ENCODE assay signal across 13 cellular contexts in genomic region chr2:119432882-119433522, GRCh38. TPM values are rescaled to one million over a fixed set of nuclear protein-coding genes. Genes with fewer than 3 reads are reported as not detected.
DNase-seq lines count a peak whose midpoint lies in the region; ATAC-seq and TF ChIP-seq lines count a peak whose summit lies in the region.
"Had no signal": no experiment of that assay in that cellular context is flagged by ENCODE, and none has a peak within 500 bp of the region (broad histone marks: within the 10 kb centered on the region; RNA-seq: fewer than 3 reads in every experiment).

No MANE protein-coding gene starts in this region.

- peaks cover 73% of the 10 kb centered on the region for H3K4me1 ChIP-seq in lower lobe of right lung

- intact Hi-C loops in dendritic cell treated with granulocyte-macrophage colony-stimulating factor and Interleukin-4, amounts not matched to agents 40 ng/mL and 50 ng/mL, for 4 days (cut with micrococcal nuclease): no loop called here
- intact Hi-C loops in lower lobe of right lung (cut with DNase I): no loop called here

- peak overlapping the region; percentile 84 for H3K27ac Mint-ChIP-seq in dendritic cell treated with granulocyte-macrophage colony-stimulating factor and Interleukin-4, amounts not matched to agents 40 ng/mL and 50 ng/mL, for 4 days
- H3K27ac Mint-ChIP-seq in stimulated activated memory B cell treated with anti-CD40 and anti-IgM and Interleukin-4, amounts not matched to agents 10 μg/mL and 1 μg/mL and 100 μg/mL, for 72 hours: no peak overlapping the region
- H3K27ac Mint-ChIP-seq: CD14-positive monocyte had no signal

- H3K4me3 Mint-ChIP-seq in dendritic cell treated with granulocyte-macrophage colony-stimulating factor and Interleukin-4, amounts not matched to agents 40 ng/mL and 50 ng/mL, for 4 days: peak overlapping the region; percentile 82
- peak overlapping the region; percentile 24 for H3K4me3 Mint-ChIP-seq in stimulated activated memory B cell treated with anti-CD40 and anti-IgM and Interleukin-4, amounts not matched to agents 10 μg/mL and 1 μg/mL and 100 μg/mL, for 72 hours

- ATAC-seq in lower lobe of right lung: no peak
- ATAC-seq in stimulated activated memory B cell treated with anti-CD40 and anti-IgM and Interleukin-4, amounts not matched to agents 10 μg/mL and 1 μg/mL and 100 μg/mL, for 72 hours: no peak
- ATAC-seq in HG02852 (IDR thresholded peaks at IDR 0.05; ENCODE audit: unreplicated experiment): no peak

- H3K36me3 Mint-ChIP-seq in dendritic cell treated with granulocyte-macrophage colony-stimulating factor and Interleukin-4, amounts not matched to agents 40 ng/mL and 50 ng/mL, for 4 days (ENCODE audit: low read depth): peaks cover 41% of the 10 kb centered on the region
- no peaks in the 10 kb centered on the region for H3K36me3 Mint-ChIP-seq in stimulated activated memory B cell treated with anti-CD40 and anti-IgM and Interleukin-4, amounts not matched to agents 10 μg/mL and 1 μg/mL and 100 μg/mL, for 72 hours

- TF ChIP-seq CTCF in lower lobe of right lung (IDR thresholded peaks at IDR 0.05): no peak

- peaks cover 6% of the 10 kb centered on the region; the same call in 1 of the 2 replicates for H3K27me3 ChIP-seq in H7 (ENCODE audit: control insufficient read depth, insufficient read depth, low read length)
- no peaks in the 10 kb centered on the region for H3K27me3 ChIP-seq in lower lobe of right lung (ENCODE audit: low read depth)

- H3K36me3 ChIP-seq in H7 (replicated peaks; ENCODE audit: control insufficient read depth, insufficient read depth, low read length): no peaks in the 10 kb centered on the region
- peaks cover 9% of the 10 kb centered on the region for H3K36me3 ChIP-seq in lower lobe of right lung
- H3K36me3 ChIP-seq: heart right ventricle had no signal

- peak; percentile 67 for DNase-seq in H7
- no peak for DNase-seq in lower lobe of right lung
- no peak for DNase-seq in DMS153 treated with DMSO at 0.1 percent for 48 hours (lab: John Stamatoyannopoulos, UW; ENCODE audit: unreplicated experiment)
- DNase-seq in UCSD-AML1 (lab: John Stamatoyannopoulos, UW; ENCODE audit: unreplicated experiment): no peak
- no peak for DNase-seq in NCI-H510A treated with DMSO at 0.1 percent for 48 hours (lab: John Stamatoyannopoulos, UW)
- DNase-seq: effector CD4-positive, alpha-beta T cell; GF-D8; NCI-H345 had no signal

- peak overlapping the region; percentile 71 for H3K4me3 ChIP-seq in H7 (ENCODE audit: insufficient read depth, low read depth, low read length)
- H3K4me3 ChIP-seq in lower lobe of right lung: peak overlapping the region; percentile 77

- H3K27ac ChIP-seq in lower lobe of right lung: peak overlapping the region; percentile 83

- no peaks in the 10 kb centered on the region for H3K9me3 ChIP-seq in lower lobe of right lung
- H3K9me3 ChIP-seq: heart right ventricle had no signal

- peaks cover 50% of the 10 kb centered on the region for H3K4me1 Mint-ChIP-seq in dendritic cell treated with granulocyte-macrophage colony-stimulating factor and Interleukin-4, amounts not matched to agents 40 ng/mL and 50 ng/mL, for 4 days (ENCODE audit: low read depth)
- H3K4me1 Mint-ChIP-seq in stimulated activated memory B cell treated with anti-CD40 and anti-IgM and Interleukin-4, amounts not matched to agents 10 μg/mL and 1 μg/mL and 100 μg/mL, for 72 hours: peaks cover 11% of the 10 kb centered on the region

- H3K9me3 Mint-ChIP-seq in dendritic cell treated with granulocyte-macrophage colony-stimulating factor and Interleukin-4, amounts not matched to agents 40 ng/mL and 50 ng/mL, for 4 days: no peaks in the 10 kb centered on the region
- no peaks in the 10 kb centered on the region for H3K9me3 Mint-ChIP-seq in stimulated activated memory B cell treated with anti-CD40 and anti-IgM and Interleukin-4, amounts not matched to agents 10 μg/mL and 1 μg/mL and 100 μg/mL, for 72 hours

- peaks cover 57% of the 10 kb centered on the region for H3K27me3 Mint-ChIP-seq in dendritic cell treated with granulocyte-macrophage colony-stimulating factor and Interleukin-4, amounts not matched to agents 40 ng/mL and 50 ng/mL, for 4 days
- peaks cover 77% of the 10 kb centered on the region for H3K27me3 Mint-ChIP-seq in stimulated activated memory B cell treated with anti-CD40 and anti-IgM and Interleukin-4, amounts not matched to agents 10 μg/mL and 1 μg/mL and 100 μg/mL, for 72 hours

RNA-seq across cellular contexts. Expression of gene TMEM37, which starts 1.3 kb away (rescaled TPM):
- total RNA-seq in H7 (2014; rRNA removed; shearing (Covaris generic)): 4.2 and 5.0 TPM in 2 replicates
- total RNA-seq in lower lobe of right lung: 21.7 TPM
